In genomic region chr4:6778435-6778834, GRCh38 we compare ENCODE assay signal across 25 cellular contexts. TPM values are rescaled to one million over a fixed set of nuclear protein-coding genes. Genes with fewer than 3 reads are reported as not detected.
DNase-seq lines count a peak whose midpoint lies in the region; ATAC-seq and TF ChIP-seq lines count a peak whose summit lies in the region.
"Had no signal": no experiment of that assay in that cellular context is flagged by ENCODE, and none has a peak within 500 bp of the region (broad histone marks: within the 10 kb centered on the region; RNA-seq: fewer than 3 reads in every experiment).

No MANE protein-coding gene starts in this region.

- peaks cover 44% of the 10 kb centered on the region for H3K4me1 Mint-ChIP-seq in CD4-positive, alpha-beta T cell (ENCODE audit: low read depth)
- peaks cover 60% of the 10 kb centered on the region for H3K4me1 Mint-ChIP-seq in activated naive CD8-positive, alpha-beta T cell treated with anti-CD3 and anti-CD28 coated beads for 36 hours
- H3K4me1 Mint-ChIP-seq in naive thymus-derived CD8-positive, alpha-beta T cell: peaks cover 39 to 72% (median 67%) of the 10 kb centered on the region in 4 donors

- intact Hi-C loops in CD4-positive, alpha-beta T cell (cut with DNase I, micrococcal nuclease): no loop called here
- intact Hi-C loops in sigmoid colon (cut with DNase I): no loop called here

- no peak overlapping the region for H3K27ac Mint-ChIP-seq in CD4-positive, alpha-beta T cell
- H3K27ac Mint-ChIP-seq in activated naive CD8-positive, alpha-beta T cell treated with anti-CD3 and anti-CD28 coated beads for 36 hours: peak overlapping the region; percentile 99
- H3K27ac Mint-ChIP-seq in naive thymus-derived CD8-positive, alpha-beta T cell: peak overlapping the region; percentile 92 to 99 (median 96)

- POLR2A ChIA-PET in CD4-positive, alpha-beta T cell (lab: Charles Lee): no interaction called here
- POLR2A ChIA-PET in naive thymus-derived CD8-positive, alpha-beta T cell (lab: Charles Lee): interaction anchor here (1.2 to 9.2 kb wide), 9 partner anchors 10 to 131 kb away, joined by 3 to 82 read pairs (median 5); partner anchors contain the start of genes BLOC1S4, MRFAP1L1 and TBC1D14
- POLR2A ChIA-PET in RWPE1 (lab: Yijun Ruan, JAX; ENCODE audit: low non-redundant PET): no interaction called here

- no peaks in the 10 kb centered on the region for H3K9me3 Mint-ChIP-seq in CD4-positive, alpha-beta T cell
- H3K9me3 Mint-ChIP-seq in activated naive CD8-positive, alpha-beta T cell treated with anti-CD3 and anti-CD28 coated beads for 36 hours: no peaks in the 10 kb centered on the region
- H3K9me3 Mint-ChIP-seq in naive thymus-derived CD8-positive, alpha-beta T cell: no peaks in the 10 kb centered on the region
- H3K9me3 Mint-ChIP-seq: activated B cell treated with CpG ODN at 0.5 μM for 24 hours; neural progenitor cell; stimulated activated naive B cell treated with anti-CD40 and anti-IgM and Interleukin-4, amounts not matched to agents 10 μg/mL and 1 μg/mL and 100 μg/mL, for 72 hours had no signal

- peaks cover 0 to 4% (median 0%) of the 10 kb centered on the region in 11 experiments; a peak in 2 of 22 replicates for H4K20me1 ChIP-seq in BLaER1 treated with 17β-estradiol and CSF1 and Interleukin-3, amounts not matched to agents 10 nM and 100 nM

- DNase-seq in CD4-positive, alpha-beta T cell: no peak
- no peak for DNase-seq in activated naive CD8-positive, alpha-beta T cell treated with anti-CD3 and anti-CD28 coated beads for 36 hours
- no peak for DNase-seq in naive thymus-derived CD8-positive, alpha-beta T cell
- DNase-seq in NOMO-1 treated with DMSO at 0.1 percent for 48 hours (lab: John Stamatoyannopoulos, UW; ENCODE audit: unreplicated experiment) (no peak), DMS114 treated with DMSO at 0.1 percent for 48 hours (lab: John Stamatoyannopoulos, UW; ENCODE audit: unreplicated experiment) (no peak), sigmoid colon (no peak), RWPE1 (ENCODE audit: low spot score) (no peak)
- DNase-seq: activated B cell treated with CpG ODN at 0.5 μM for 24 hours; activated CD4-positive, alpha-beta T cell treated with anti-CD3 and anti-CD28 coated beads, Interleukin-2, amount 50 U/mL, for 1 hour; activated CD8-positive, alpha-beta memory T cell treated with anti-CD3 and anti-CD28 coated beads, Interleukin-2, amount 50 U/mL, for 4 hours; activated gamma-delta T cell; body of pancreas; GOT3; kidney; mucosa of descending colon; NCI-H146; right cardiac atrium; stimulated activated CD4-positive, alpha-beta T cell treated with anti-CD3 and anti-CD28 coated beads, Interleukin-4, amount 100 ng/mL, for 24 hours; stimulated activated naive B cell treated with anti-CD40 and anti-IgM and Interleukin-4, amounts not matched to agents 10 μg/mL and 1 μg/mL and 100 μg/mL, for 72 hours; testis; uterus had no signal

- peak overlapping the region in 10 of 11 experiments; percentile 55 to 100 (median 82); a peak in 19 of 22 replicates for H3K27ac ChIP-seq in BLaER1 treated with 17β-estradiol and CSF1 and Interleukin-3, amounts not matched to agents 10 nM and 100 nM
- no peak overlapping the region for H3K27ac ChIP-seq in CD4-positive, alpha-beta T cell (ENCODE audit: low read depth, low read length)
- H3K27ac ChIP-seq in sigmoid colon (no peak overlapping the region), RWPE1 (no peak overlapping the region)
- H3K27ac ChIP-seq: body of pancreas, neural progenitor cell, testis, uterus had no signal

- peak overlapping the region in 7 of 10 experiments; percentile 14 to 57 (median 33); a peak in 10 of 20 replicates for H3K4me3 ChIP-seq in BLaER1 treated with 17β-estradiol and CSF1 and Interleukin-3, amounts not matched to agents 10 nM and 100 nM
- no peak overlapping the region for H3K4me3 ChIP-seq in sigmoid colon
- H3K4me3 ChIP-seq: adrenal gland, body of pancreas, mucosa of descending colon, neural progenitor cell, testis, uterus had no signal

- no peaks in the 10 kb centered on the region for H3K27me3 Mint-ChIP-seq in CD4-positive, alpha-beta T cell
- H3K27me3 Mint-ChIP-seq in activated naive CD8-positive, alpha-beta T cell treated with anti-CD3 and anti-CD28 coated beads for 36 hours: no peaks in the 10 kb centered on the region
- H3K27me3 Mint-ChIP-seq in naive thymus-derived CD8-positive, alpha-beta T cell: no peaks in the 10 kb centered on the region

- no peak for TF ChIP-seq CTCF in CD4-positive, alpha-beta T cell (IDR thresholded peaks at IDR 0.05)
- TF ChIP-seq CTCF in sigmoid colon (IDR thresholded peaks at IDR 0.05) (no peak), RWPE1 (conservative IDR thresholded peaks at IDR 0.05; ENCODE audit: low read depth) (no peak)

- TF ChIP-seq POLR2A in sigmoid colon (IDR thresholded peaks at IDR 0.05): no peak

- no peaks in the 10 kb centered on the region for H3K36me3 ChIP-seq in BLaER1 treated with 17β-estradiol and CSF1 and Interleukin-3, amounts not matched to agents 10 nM and 100 nM
- no peaks in the 10 kb centered on the region for H3K36me3 ChIP-seq in sigmoid colon
- H3K36me3 ChIP-seq: adrenal gland, neural progenitor cell, uterus had no signal

- 94 to 97% methylated on average over 5 of the region's 5 CpGs for WGBS in sigmoid colon, 2 donors

- ATAC-seq in CD4-positive, alpha-beta T cell (ENCODE audit: poor library complexity): no peak
- ATAC-seq in naive thymus-derived CD8-positive, alpha-beta T cell: no peak
- ATAC-seq: body of pancreas; mucosa of descending colon; right cardiac atrium; SK-N-SH treated with all-trans-retinoic acid at 6 μM for 48 hours; stimulated activated naive B cell treated with anti-CD40 and anti-IgM and Interleukin-4, amounts not matched to agents 10 μg/mL and 1 μg/mL and 100 μg/mL, for 72 hours had no signal

- H3K27me3 ChIP-seq in BLaER1 treated with 17β-estradiol and CSF1 and Interleukin-3, amounts not matched to agents 10 nM and 100 nM: no peaks in the 10 kb centered on the region
- H3K27me3 ChIP-seq in CD4-positive, alpha-beta T cell (ENCODE audit: control insufficient read depth, insufficient read depth, low read length): no peaks in the 10 kb centered on the region
- no peaks in the 10 kb centered on the region for H3K27me3 ChIP-seq in sigmoid colon
- H3K27me3 ChIP-seq: adrenal gland, body of pancreas, testis, uterus had no signal

- peak overlapping the region; percentile 2 for H3K4me3 Mint-ChIP-seq in CD4-positive, alpha-beta T cell
- H3K4me3 Mint-ChIP-seq in activated naive CD8-positive, alpha-beta T cell treated with anti-CD3 and anti-CD28 coated beads for 36 hours: peak overlapping the region; percentile 72
- H3K4me3 Mint-ChIP-seq in naive thymus-derived CD8-positive, alpha-beta T cell: peak overlapping the region in 6 of 10 donors; percentile 66 to 90 (median 83)
- H3K4me3 Mint-ChIP-seq: neural progenitor cell had no signal

- peaks cover 51 to 84% (median 78%) of the 10 kb centered on the region in 10 experiments for H3K4me1 ChIP-seq in BLaER1 treated with 17β-estradiol and CSF1 and Interleukin-3, amounts not matched to agents 10 nM and 100 nM
- peaks cover 0 to 8% (median 0%) of the 10 kb centered on the region in 4 donors for H3K4me1 ChIP-seq in sigmoid colon
- H3K4me1 ChIP-seq: uterus had no signal

- H3K36me3 Mint-ChIP-seq in CD4-positive, alpha-beta T cell (ENCODE audit: low read depth): no peaks in the 10 kb centered on the region
- H3K36me3 Mint-ChIP-seq in activated naive CD8-positive, alpha-beta T cell treated with anti-CD3 and anti-CD28 coated beads for 36 hours: no peaks in the 10 kb centered on the region
- H3K36me3 Mint-ChIP-seq in naive thymus-derived CD8-positive, alpha-beta T cell: no peaks in the 10 kb centered on the region
- H3K36me3 Mint-ChIP-seq: neural progenitor cell; stimulated activated naive B cell treated with anti-CD40 and anti-IgM and Interleukin-4, amounts not matched to agents 10 μg/mL and 1 μg/mL and 100 μg/mL, for 72 hours had no signal

- CTCF ChIA-PET in CD4-positive, alpha-beta T cell (lab: Charles Lee): no interaction called here
- CTCF ChIA-PET in RWPE1 (lab: Yijun Ruan, JAX): no interaction called here

- peak overlapping the region; percentile 62 to 99 (median 89) for H3K4me2 ChIP-seq in BLaER1 treated with 17β-estradiol and CSF1 and Interleukin-3, amounts not matched to agents 10 nM and 100 nM
- H3K4me2 ChIP-seq: neural progenitor cell had no signal

- H3K9me3 ChIP-seq in BLaER1 treated with 17β-estradiol and CSF1 and Interleukin-3, amounts not matched to agents 10 nM and 100 nM (replicated peaks in 1 of 11): peaks cover 0 to 12% (median 0%) of the 10 kb centered on the region in 11 experiments; a peak in 7 of 22 replicates
- H3K9me3 ChIP-seq in CD4-positive, alpha-beta T cell (ENCODE audit: control insufficient read depth, low read length): no peaks in the 10 kb centered on the region
- no peaks in the 10 kb centered on the region for H3K9me3 ChIP-seq in sigmoid colon
- H3K9me3 ChIP-seq: adrenal gland, body of pancreas, mucosa of descending colon, testis, uterus had no signal

- no peak for TF ChIP-seq EP300 in sigmoid colon (IDR thresholded peaks at IDR 0.05)

- peak overlapping the region in 10 of 11 experiments; percentile 38 to 100 (median 73); a peak in 19 of 22 replicates for H3K9ac ChIP-seq in BLaER1 treated with 17β-estradiol and CSF1 and Interleukin-3, amounts not matched to agents 10 nM and 100 nM
- H3K9ac ChIP-seq: neural progenitor cell had no signal

RNA-seq across cellular contexts. Expression of gene KIAA0232, which starts 4.1 kb away (rescaled TPM):
- total RNA-seq in CD4-positive, alpha-beta T cell: 10 to 100 TPM; 15.3 to 17.8 TPM
- total RNA-seq in activated naive CD8-positive, alpha-beta T cell treated with anti-CD3 and anti-CD28 coated beads for 36 hours: 10 to 100 TPM; 13.8 to 14.7 TPM
- 10 to 100 TPM; 29.9 to 31.0 TPM for total RNA-seq in naive thymus-derived CD8-positive, alpha-beta T cell
- polyA plus RNA-seq in naive thymus-derived CD8-positive, alpha-beta T cell: 10 to 100 TPM; 11.9 to 15.4 (median 13.7) TPM
- 10 to 100 TPM; 23.8 to 67.9 (median 46.2) TPM for total RNA-seq in sigmoid colon
- 10 to 100 TPM in 1 of 3 donors, 1 to 10 TPM in 2; 7.8 to 15.5 (median 9.7) TPM for polyA plus RNA-seq in sigmoid colon

Comparison
In these comparisons a context has a peak if more than half of its experiments do, and no peak if none do; other contexts are left out.
1. H3K27ac ChIP-seq: peak in BLaER1 treated with 17β-estradiol and CSF1 and Interleukin-3, amounts not matched to agents 10 nM and 100 nM (10 of 11); none in CD4-positive, alpha-beta T cell (single experiment), sigmoid colon (0 of 4) and RWPE1 (single experiment).
2. H3K4me3 ChIP-seq: peak in BLaER1 treated with 17β-estradiol and CSF1 and Interleukin-3, amounts not matched to agents 10 nM and 100 nM (7 of 10); none in sigmoid colon (0 of 4).
3. H3K4me3 Mint-ChIP-seq: peak in every context shown above with its lines; median percentile 83 in naive thymus-derived CD8-positive, alpha-beta T cell; 72 in activated naive CD8-positive, alpha-beta T cell treated with anti-CD3 and anti-CD28 coated beads for 36 hours; 2 in CD4-positive, alpha-beta T cell.